ENCODE assay signal across 1 cellular context in genomic region chr20:37849169-37849568, GRCh38.
TF ChIP-seq lines count a peak whose summit lies in the region.

No MANE protein-coding gene starts in this region.

TF ChIP-seq in H1, 55 proteins besides CTCF, POLR2A, EP300 and RAD21:
- no peak for TF ChIP-seq CEBPB (IDR thresholded peaks at IDR 0.05; ENCODE audit: low read depth, low read length)
- no peak for TF ChIP-seq MAX (IDR thresholded peaks at IDR 0.05)
- TF ChIP-seq SRF (IDR thresholded peaks at IDR 0.05; ENCODE audit: low read depth, low read length): no peak
- TF ChIP-seq ATF3 (IDR thresholded peaks at IDR 0.05; ENCODE audit: insufficient read depth, low read depth, low read length): no peak
TF ChIP-seq in H1: peak in this region for 0.
